In the genomic region with DNA sequence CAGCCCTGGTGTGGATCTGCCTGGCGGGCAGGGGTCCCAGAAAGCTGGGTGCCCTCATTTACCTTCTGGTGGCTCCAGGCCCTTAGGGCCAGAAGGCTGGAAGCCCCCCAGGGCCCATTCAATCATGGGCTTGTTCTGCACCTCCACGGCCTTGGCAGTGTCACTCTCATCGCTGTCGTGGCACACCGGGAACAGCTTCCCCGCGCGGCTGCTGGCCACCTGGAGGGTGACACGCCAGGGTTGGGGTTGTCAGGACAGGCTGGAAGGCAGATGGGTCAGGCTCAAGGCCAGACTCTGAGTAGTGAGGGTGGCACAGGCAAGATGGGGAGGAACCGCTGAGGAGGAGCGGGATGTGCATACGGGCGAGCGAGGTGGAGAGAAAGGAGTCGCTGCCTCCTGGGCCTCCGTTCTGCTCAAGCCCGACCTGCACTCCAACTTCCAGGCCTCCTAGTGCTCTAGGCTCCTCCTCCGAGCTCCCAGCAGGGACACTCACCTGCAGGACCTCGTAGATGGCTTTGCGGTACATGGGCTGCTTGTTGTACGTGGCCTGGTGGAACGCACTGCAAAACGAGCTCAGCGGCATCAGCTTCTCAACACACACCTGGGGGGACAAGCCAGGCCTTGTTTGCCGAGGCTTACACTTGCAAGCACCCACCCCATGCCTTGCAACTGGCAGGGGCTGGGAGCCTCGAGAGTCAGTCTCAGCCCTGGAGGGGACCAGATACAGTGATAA, we compare ENCODE assay signal across 14 cellular contexts.
DNase-seq lines count a peak whose midpoint lies in the region; ATAC-seq and TF ChIP-seq lines count a peak whose summit lies in the region.
"Had no signal": no experiment of that assay in that cellular context is flagged by ENCODE, and none has a peak within 500 bp of the region (broad histone marks: within the 10 kb centered on the region; RNA-seq: fewer than 3 reads in every experiment).

No MANE protein-coding gene starts in this region.

- WGBS in adrenal gland, 4 donors = 87 to 95% (median 92%) methylated on average over 8 to 26 of the region's 26 CpGs
- WGBS in neuronal stem cell (ENCODE audit: extremely low coverage in 2 of 2, insufficient read length in 2 of 2, insufficient replicate concordance in 1 of 2), 2 donors = no CpG with 5 or more reads among the region's 26 CpGs

- H3K27me3 ChIP-seq in CD4-positive, CD25-positive, alpha-beta regulatory T cell (ENCODE audit: control insufficient read depth, insufficient read depth, low read length) = no peaks in the 10 kb centered on the region
- H3K27me3 ChIP-seq in adrenal gland (no peaks in the 10 kb centered on the region), neuronal stem cell (ENCODE audit: control insufficient read depth in 3 of 3, insufficient read depth in 3 of 3, low read depth in 1 of 3, low read length in 3 of 3) (no peaks in the 10 kb centered on the region), MG63 (no peaks in the 10 kb centered on the region)

- H3K9ac ChIP-seq in neuronal stem cell (ENCODE audit: low read depth, low read length, poor library complexity) = peak overlapping the region; percentile 53

- no peak for TF ChIP-seq CTCF in adrenal gland (IDR thresholded peaks at IDR 0.05)

- H3K4me3 Mint-ChIP-seq in activated T-cell treated with anti-CD3 and anti-CD28 coated beads, Interleukin-2, amount 50 U/mL, for 24 hours = no peak overlapping the region
- H3K4me3 Mint-ChIP-seq in activated T-cell treated with anti-CD3 and anti-CD28 coated beads, Interleukin-2, amount 50 U/mL, for 72 hours = no peak overlapping the region
- peak overlapping the region in 1 of 4 donors; percentile 35 for H3K4me3 Mint-ChIP-seq in CD4-positive, CD25-positive, alpha-beta regulatory T cell
- no peak overlapping the region for H3K4me3 Mint-ChIP-seq in activated T-helper 1 cell treated with anti-CD3 and anti-CD28 coated beads, Interleukin-12 subunit alpha, Interleukin-12 subunit beta, Interleukin-2, Interleukin-4 antibody, amounts not matched to agents 30 ng/mL and 10 ng/mL and 1 ng/mL, durations not matched to agents 14 hours and 24 hours and 36 hours
- H3K4me3 Mint-ChIP-seq: CD14-positive monocyte had no signal

- peaks cover 21% of the 10 kb centered on the region for H3K79me1 ChIP-seq in neuronal stem cell (ENCODE audit: low read depth, low read length)

- peaks cover 13% of the 10 kb centered on the region for H3K4me1 ChIP-seq in CD4-positive, CD25-positive, alpha-beta regulatory T cell (ENCODE audit: control insufficient read depth, insufficient read depth, low read length, poor library complexity, severe bottlenecking)
- H3K4me1 ChIP-seq in adrenal gland (replicated peaks in 1 of 2) (peaks cover 7 to 14% of the 10 kb centered on the region in 2 donors), neuronal stem cell (ENCODE audit: control insufficient read depth in 2 of 2, insufficient read depth in 1 of 2, low read depth in 1 of 2, low read length in 2 of 2) (peaks cover 9 to 15% of the 10 kb centered on the region in 2 donors)

- no peak overlapping the region for H2BK12ac ChIP-seq in neuronal stem cell (ENCODE audit: low read length)

- no peaks in the 10 kb centered on the region for H3K9me3 ChIP-seq in CD4-positive, CD25-positive, alpha-beta regulatory T cell (ENCODE audit: control insufficient read depth in 2 of 2, low read length in 2 of 2)
- H3K9me3 ChIP-seq in adrenal gland (replicated peaks in 1 of 3) (no peaks in the 10 kb centered on the region), neuronal stem cell (replicated peaks in 1 of 2; ENCODE audit: control insufficient read depth in 2 of 2, insufficient read depth in 1 of 2, low read depth in 1 of 2, low read length in 2 of 2) (no peaks in the 10 kb centered on the region), MG63 (no peaks in the 10 kb centered on the region)

- peaks cover 64% of the 10 kb centered on the region for H3K36me3 ChIP-seq in CD4-positive, CD25-positive, alpha-beta regulatory T cell (ENCODE audit: control insufficient read depth, insufficient read depth, low read length)
- H3K36me3 ChIP-seq in adrenal gland (replicated peaks in 1 of 2) = peaks cover 0 to 62% of the 10 kb centered on the region in 2 donors
- peaks cover 57 to 76% of the 10 kb centered on the region in 2 donors for H3K36me3 ChIP-seq in neuronal stem cell (replicated peaks in 1 of 2; ENCODE audit: control insufficient read depth in 2 of 2, insufficient read depth in 2 of 2, low read length in 2 of 2)
- no peaks in the 10 kb centered on the region; the same call in 1 of the 2 replicates for H3K36me3 ChIP-seq in MG63

- DNase-seq in activated T-cell treated with anti-CD3 and anti-CD28 coated beads, Interleukin-2, amount 50 U/mL, for 24 hours = no peak
- DNase-seq in activated T-cell treated with anti-CD3 and anti-CD28 coated beads, Interleukin-2, amount 50 U/mL, for 72 hours = no peak
- DNase-seq in CD4-positive, CD25-positive, alpha-beta regulatory T cell = no peak
- peak in 3 of 7 donors; percentile 37 to 51 (median 46) for DNase-seq in adrenal gland
- DNase-seq in neuronal stem cell (ENCODE audit: low spot score) = no peak
- DNase-seq in activated T-helper 1 cell treated with anti-CD3 and anti-CD28 coated beads, Interleukin-12 subunit alpha, Interleukin-12 subunit beta, Interleukin-2, Interleukin-4 antibody, amounts not matched to agents 30 ng/mL and 10 ng/mL and 1 ng/mL, durations not matched to agents 14 hours and 24 hours and 36 hours (ENCODE audit: low spot score) = no peak
- DNase-seq in MG63 = no peak
- no peak for DNase-seq in inferior parietal cortex (ENCODE audit: extremely low spot score)
- DNase-seq: DMS53, GF-D8 had no signal

- no peak for ATAC-seq in activated T-cell treated with anti-CD3 and anti-CD28 coated beads, Interleukin-2, amount 50 U/mL, for 72 hours (replicated peaks in 1 of 2)
- ATAC-seq in CD4-positive, CD25-positive, alpha-beta regulatory T cell (ENCODE audit: low read depth in 2 of 2) = no peak
- ATAC-seq: HCT116 had no signal

- H4K8ac ChIP-seq in neuronal stem cell (ENCODE audit: low read depth, low read length) = no peak overlapping the region

- no peak for TF ChIP-seq POLR2A in adrenal gland (IDR thresholded peaks at IDR 0.05)

- H4K91ac ChIP-seq in neuronal stem cell (ENCODE audit: low read depth, low read length, poor library complexity) = no peak overlapping the region

- intact Hi-C loops in adrenal gland (cut with DNase I) = no loop called here
- intact Hi-C loops in activated T-helper 1 cell treated with anti-CD3 and anti-CD28 coated beads, Interleukin-12 subunit alpha, Interleukin-12 subunit beta, Interleukin-2, Interleukin-4 antibody, amounts not matched to agents 30 ng/mL and 10 ng/mL and 1 ng/mL, durations not matched to agents 14 hours and 24 hours and 36 hours (cut with micrococcal nuclease) = no loop called here

- no peak overlapping the region for H3K27ac ChIP-seq in CD4-positive, CD25-positive, alpha-beta regulatory T cell (ENCODE audit: insufficient read depth, low read length, poor library complexity, severe bottlenecking)
- H3K27ac ChIP-seq in adrenal gland (peak overlapping the region in 4 of 5 donors; percentile 28 to 81 (median 55)), neuronal stem cell (replicated peaks; ENCODE audit: low read length) (no peak overlapping the region)
- H3K27ac ChIP-seq: 22Rv1, HL-60 had no signal

- H3K23ac ChIP-seq in neuronal stem cell (ENCODE audit: low read depth, low read length, poor library complexity) = no peak overlapping the region

- peak overlapping the region; percentile 63 for H3K27ac Mint-ChIP-seq in activated T-cell treated with anti-CD3 and anti-CD28 coated beads, Interleukin-2, amount 50 U/mL, for 24 hours
- no peak overlapping the region for H3K27ac Mint-ChIP-seq in activated T-cell treated with anti-CD3 and anti-CD28 coated beads, Interleukin-2, amount 50 U/mL, for 72 hours
- H3K27ac Mint-ChIP-seq in CD4-positive, CD25-positive, alpha-beta regulatory T cell = peak overlapping the region in 2 of 3 donors; percentile 26 to 36
- H3K27ac Mint-ChIP-seq in activated T-helper 1 cell treated with anti-CD3 and anti-CD28 coated beads, Interleukin-12 subunit alpha, Interleukin-12 subunit beta, Interleukin-2, Interleukin-4 antibody, amounts not matched to agents 30 ng/mL and 10 ng/mL and 1 ng/mL, durations not matched to agents 14 hours and 24 hours and 36 hours = no peak overlapping the region

- peaks cover 93% of the 10 kb centered on the region for H3K36me3 Mint-ChIP-seq in activated T-cell treated with anti-CD3 and anti-CD28 coated beads, Interleukin-2, amount 50 U/mL, for 24 hours (ENCODE audit: low read depth)
- peaks cover 8 to 27% of the 10 kb centered on the region in 2 donors for H3K36me3 Mint-ChIP-seq in activated T-cell treated with anti-CD3 and anti-CD28 coated beads, Interleukin-2, amount 50 U/mL, for 72 hours (ENCODE audit: insufficient read depth in 2 of 2)
- peaks cover 24% of the 10 kb centered on the region for H3K36me3 Mint-ChIP-seq in CD4-positive, CD25-positive, alpha-beta regulatory T cell
- peaks cover 39% of the 10 kb centered on the region for H3K36me3 Mint-ChIP-seq in activated T-helper 1 cell treated with anti-CD3 and anti-CD28 coated beads, Interleukin-12 subunit alpha, Interleukin-12 subunit beta, Interleukin-2, Interleukin-4 antibody, amounts not matched to agents 30 ng/mL and 10 ng/mL and 1 ng/mL, durations not matched to agents 14 hours and 24 hours and 36 hours (ENCODE audit: low read depth)

- H3K4me1 Mint-ChIP-seq in activated T-cell treated with anti-CD3 and anti-CD28 coated beads, Interleukin-2, amount 50 U/mL, for 24 hours (ENCODE audit: low read depth) = peaks cover 22% of the 10 kb centered on the region
- H3K4me1 Mint-ChIP-seq in activated T-cell treated with anti-CD3 and anti-CD28 coated beads, Interleukin-2, amount 50 U/mL, for 72 hours (ENCODE audit: low read depth) = peaks cover 24% of the 10 kb centered on the region
- peaks cover 0 to 28% (median 10%) of the 10 kb centered on the region in 4 donors for H3K4me1 Mint-ChIP-seq in CD4-positive, CD25-positive, alpha-beta regulatory T cell
- H3K4me1 Mint-ChIP-seq in activated T-helper 1 cell treated with anti-CD3 and anti-CD28 coated beads, Interleukin-12 subunit alpha, Interleukin-12 subunit beta, Interleukin-2, Interleukin-4 antibody, amounts not matched to agents 30 ng/mL and 10 ng/mL and 1 ng/mL, durations not matched to agents 14 hours and 24 hours and 36 hours (ENCODE audit: low read depth) = peaks cover 17% of the 10 kb centered on the region

- no peak overlapping the region for H2AK5ac ChIP-seq in neuronal stem cell (ENCODE audit: low read depth, low read length)

- no peaks in the 10 kb centered on the region for H3K27me3 Mint-ChIP-seq in activated T-cell treated with anti-CD3 and anti-CD28 coated beads, Interleukin-2, amount 50 U/mL, for 24 hours
- H3K27me3 Mint-ChIP-seq in activated T-cell treated with anti-CD3 and anti-CD28 coated beads, Interleukin-2, amount 50 U/mL, for 72 hours (ENCODE audit: low read depth) = no peaks in the 10 kb centered on the region
- H3K27me3 Mint-ChIP-seq in CD4-positive, CD25-positive, alpha-beta regulatory T cell = no peaks in the 10 kb centered on the region
- H3K27me3 Mint-ChIP-seq in activated T-helper 1 cell treated with anti-CD3 and anti-CD28 coated beads, Interleukin-12 subunit alpha, Interleukin-12 subunit beta, Interleukin-2, Interleukin-4 antibody, amounts not matched to agents 30 ng/mL and 10 ng/mL and 1 ng/mL, durations not matched to agents 14 hours and 24 hours and 36 hours (ENCODE audit: insufficient read depth) = no peaks in the 10 kb centered on the region

- no peaks in the 10 kb centered on the region for H3K9me3 Mint-ChIP-seq in activated T-cell treated with anti-CD3 and anti-CD28 coated beads, Interleukin-2, amount 50 U/mL, for 24 hours
- H3K9me3 Mint-ChIP-seq in activated T-cell treated with anti-CD3 and anti-CD28 coated beads, Interleukin-2, amount 50 U/mL, for 72 hours = no peaks in the 10 kb centered on the region
- no peaks in the 10 kb centered on the region for H3K9me3 Mint-ChIP-seq in CD4-positive, CD25-positive, alpha-beta regulatory T cell
- H3K9me3 Mint-ChIP-seq in activated T-helper 1 cell treated with anti-CD3 and anti-CD28 coated beads, Interleukin-12 subunit alpha, Interleukin-12 subunit beta, Interleukin-2, Interleukin-4 antibody, amounts not matched to agents 30 ng/mL and 10 ng/mL and 1 ng/mL, durations not matched to agents 14 hours and 24 hours and 36 hours = no peaks in the 10 kb centered on the region

- H2AFZ ChIP-seq in neuronal stem cell (ENCODE audit: low read length) = no peak overlapping the region

- H3K4me3 ChIP-seq in CD4-positive, CD25-positive, alpha-beta regulatory T cell (ENCODE audit: low read depth, low read length) = no peak overlapping the region
- H3K4me3 ChIP-seq in adrenal gland (no peak overlapping the region), neuronal stem cell (ENCODE audit: low read length in 2 of 2) (peak overlapping the region in 1 of 2 donors; percentile 46), MG63 (no peak overlapping the region)

- no peak overlapping the region for H3K14ac ChIP-seq in neuronal stem cell (ENCODE audit: low read length)

- H2BK120ac ChIP-seq in neuronal stem cell (ENCODE audit: low read depth, low read length) = no peak overlapping the region

- no peak overlapping the region for H3K4ac ChIP-seq in neuronal stem cell (ENCODE audit: low read length)

- peak overlapping the region; percentile 77 for H2BK5ac ChIP-seq in neuronal stem cell (ENCODE audit: low read length)

- no peak overlapping the region for H2BK15ac ChIP-seq in neuronal stem cell (ENCODE audit: low read length)

- no peak overlapping the region for H3K18ac ChIP-seq in neuronal stem cell (ENCODE audit: low read length)

- H3K4me2 ChIP-seq in neuronal stem cell (ENCODE audit: insufficient read depth, low read length, poor library complexity, severe bottlenecking) = no peak overlapping the region

Comparison
In these comparisons a context has a peak if more than half of its experiments do, and no peak if none do; other contexts are left out.
1. H3K27ac Mint-ChIP-seq: peak in activated T-cell treated with anti-CD3 and anti-CD28 coated beads, Interleukin-2, amount 50 U/mL, for 24 hours (single experiment) and CD4-positive, CD25-positive, alpha-beta regulatory T cell (2 of 3); none in activated T-cell treated with anti-CD3 and anti-CD28 coated beads, Interleukin-2, amount 50 U/mL, for 72 hours (single experiment) and activated T-helper 1 cell treated with anti-CD3 and anti-CD28 coated beads, Interleukin-12 subunit alpha, Interleukin-12 subunit beta, Interleukin-2, Interleukin-4 antibody, amounts not matched to agents 30 ng/mL and 10 ng/mL and 1 ng/mL, durations not matched to agents 14 hours and 24 hours and 36 hours (single experiment).
2. H3K27ac ChIP-seq: peak in adrenal gland (4 of 5); none in CD4-positive, CD25-positive, alpha-beta regulatory T cell (single experiment) and neuronal stem cell (single experiment).